13 cellular contexts compared by ENCODE assay signal in the genomic region with DNA sequence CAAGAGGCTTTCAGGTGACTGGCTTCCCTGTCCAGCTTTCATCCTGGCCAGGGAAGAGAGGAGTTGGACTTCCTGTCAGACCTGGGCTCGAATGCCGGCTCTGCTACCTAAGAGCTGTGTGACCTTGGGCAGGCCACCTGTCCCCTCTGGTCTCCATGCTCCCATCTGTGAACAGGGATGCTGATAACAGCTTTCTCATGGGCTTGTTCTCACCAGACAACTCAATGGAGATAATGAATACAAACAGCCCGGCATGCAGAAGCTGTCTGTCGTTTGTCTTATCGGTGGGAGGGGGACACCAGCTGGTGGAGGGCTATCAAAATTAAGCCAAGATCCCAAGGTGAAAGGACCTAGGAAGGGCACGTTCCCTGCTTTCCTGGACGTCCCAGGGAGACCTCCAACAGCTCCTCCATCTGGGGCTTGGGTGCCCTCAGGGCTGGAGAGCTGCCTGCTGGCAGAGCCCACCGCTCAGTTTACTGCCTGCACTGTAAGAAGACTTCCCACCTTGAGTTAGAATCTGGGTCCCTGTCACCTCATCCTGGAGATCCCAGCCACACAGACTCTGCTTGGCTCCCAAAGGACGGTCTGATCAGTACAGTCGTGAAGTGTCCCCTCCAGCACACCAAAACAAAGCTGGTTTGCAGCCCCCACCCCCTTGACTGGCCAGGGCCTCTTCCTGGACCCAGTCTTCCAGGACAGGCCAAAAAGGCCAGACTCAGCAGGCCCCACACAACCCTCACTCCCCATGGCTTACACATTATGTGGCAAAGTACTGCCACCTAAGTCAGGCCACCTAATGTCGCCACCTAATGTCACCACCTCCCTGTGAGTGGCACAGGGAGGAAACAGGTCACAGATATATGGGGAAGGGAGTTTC. TPM values are rescaled to one million over a fixed set of nuclear protein-coding genes. Genes with fewer than 3 reads are reported as not detected.
A peak's percentile ranks its signal among the peaks of the same experiment; 100 is the strongest.
DNase-seq lines count a peak whose midpoint lies in the region; ATAC-seq and TF ChIP-seq lines count a peak whose summit lies in the region.
"Had no signal": no experiment of that assay in that cellular context is flagged by ENCODE, and none has a peak within 500 bp of the region (broad histone marks: within the 10 kb centered on the region; RNA-seq: fewer than 3 reads in every experiment).

No MANE protein-coding gene starts in this region.

- no peak overlapping the region for H3K4me3 Mint-ChIP-seq in endodermal cell
- H3K4me3 Mint-ChIP-seq: CD4-positive, alpha-beta memory T cell had no signal

- TF ChIP-seq CTCF in GM10266 (IDR thresholded peaks at IDR 0.05; ENCODE audit: control insufficient read depth, insufficient read depth, low read depth, missing control alignments) (peak; percentile 10), endodermal cell (conservative IDR thresholded peaks at IDR 0.05) (no peak)

- intact Hi-C loops in posterior vena cava (cut with DNase I): no loop called here

- H3K4me1 ChIP-seq in endodermal cell (ENCODE audit: control insufficient read depth, insufficient read depth, low read length): no peaks in the 10 kb centered on the region

- no peaks in the 10 kb centered on the region for H3K4me1 Mint-ChIP-seq in endodermal cell

- no peaks in the 10 kb centered on the region for H3K36me3 ChIP-seq in endodermal cell (ENCODE audit: control insufficient read depth, insufficient read depth, low read length)
- H3K36me3 ChIP-seq: ovary had no signal

- ATAC-seq in HG03565 (IDR thresholded peaks at IDR 0.05; ENCODE audit: unreplicated experiment): no peak
- ATAC-seq: gastrocnemius medialis had no signal

- H3K27ac Mint-ChIP-seq in endodermal cell: no peak overlapping the region
- H3K27ac Mint-ChIP-seq: CD4-positive, alpha-beta memory T cell had no signal

- DNase-seq in GM10266 (ENCODE audit: extremely low spot score) (peak; percentile 54), NCI-H69 (lab: John Stamatoyannopoulos, UW) (peak; percentile 15), endodermal cell (peak; percentile 47), posterior vena cava (ENCODE audit: low spot score) (peak; percentile 69), NCI-H1092 (lab: John Stamatoyannopoulos, UW) (no peak), SHP77 treated with DMSO at 0.1 percent for 48 hours (lab: John Stamatoyannopoulos, UW) (no peak)
- DNase-seq: amniotic stem cell; CD4-positive, alpha-beta memory T cell; effector CD8-positive, alpha-beta T cell had no signal

- H3K27me3 Mint-ChIP-seq in endodermal cell (ENCODE audit: insufficient read depth): no peaks in the 10 kb centered on the region
- H3K27me3 Mint-ChIP-seq: CD4-positive, alpha-beta memory T cell had no signal

- no peaks in the 10 kb centered on the region for H3K9me3 Mint-ChIP-seq in endodermal cell
- H3K9me3 Mint-ChIP-seq: CD4-positive, alpha-beta memory T cell had no signal

- no peaks in the 10 kb centered on the region for H3K27me3 ChIP-seq in endodermal cell (ENCODE audit: control insufficient read depth, insufficient read depth, low read length, poor library complexity, severe bottlenecking)
- H3K27me3 ChIP-seq: gastrocnemius medialis, ovary had no signal

- 74 to 77% methylated on average over 4 to 11 of the region's 11 CpGs for WGBS in endodermal cell (ENCODE audit: insufficient coverage in 1 of 2, insufficient read length in 1 of 2), 2 experiments

- H3K9ac ChIP-seq in endodermal cell (ENCODE audit: extremely low read depth, low read length, poor library complexity, severe bottlenecking): no peak overlapping the region

- H3K9me3 ChIP-seq in endodermal cell (ENCODE audit: control insufficient read depth, low read length): no peaks in the 10 kb centered on the region
- H3K9me3 ChIP-seq: gastrocnemius medialis, ovary had no signal

- no peak overlapping the region for H3K27ac ChIP-seq in endodermal cell (ENCODE audit: low read depth, low read length)
- H3K27ac ChIP-seq: HL-60, ovary had no signal

- H3K4me3 ChIP-seq in endodermal cell (ENCODE audit: low read length): no peak overlapping the region
- H3K4me3 ChIP-seq: gastrocnemius medialis, ovary had no signal

- no peaks in the 10 kb centered on the region for H3K36me3 Mint-ChIP-seq in endodermal cell (ENCODE audit: low read depth)
- H3K36me3 Mint-ChIP-seq: CD4-positive, alpha-beta memory T cell had no signal

RNA-seq across cellular contexts. Expression of a gene that starts 40.9 kb away (rescaled TPM):
- 10 to 100 TPM; 50.4 to 51.0 TPM for total RNA-seq in endodermal cell
- polyA plus RNA-seq in endodermal cell (2013, experiment 1 of 2): 54.6 TPM
- 46.4 TPM for polyA plus RNA-seq in endodermal cell (2013, experiment 2 of 2)
- total RNA-seq in posterior vena cava: 10 to 100 TPM; 20.4 to 23.9 TPM

RNA-seq across cellular contexts. Expression of a gene that starts 57.2 kb away (rescaled TPM):
- total RNA-seq in endodermal cell (10 to 100 TPM in 1 of 2 donors, 1 to 10 TPM in 1; 7.6 to 10.7 TPM), posterior vena cava (100 to 1,000 TPM; 113 to 125 TPM)
- 11.2 TPM for polyA plus RNA-seq in endodermal cell (2013, experiment 1 of 2)
- 11.5 TPM for polyA plus RNA-seq in endodermal cell (2013, experiment 2 of 2)

Comparison
In these comparisons a context has a peak if more than half of its experiments do, and no peak if none do; other contexts are left out.
1. DNase-seq: peak in GM10266 (single experiment), NCI-H69 (single experiment), endodermal cell (single experiment) and posterior vena cava (single experiment); none in NCI-H1092 (single experiment) and SHP77 treated with DMSO at 0.1 percent for 48 hours (single experiment).
2. RNA of a gene that starts 57.2 kb away (total RNA-seq): 113 to 125 TPM in posterior vena cava; 7.6 to 10.7 TPM in endodermal cell; every median in the first group is over 4 times any median in the second.